In the genomic region with DNA sequence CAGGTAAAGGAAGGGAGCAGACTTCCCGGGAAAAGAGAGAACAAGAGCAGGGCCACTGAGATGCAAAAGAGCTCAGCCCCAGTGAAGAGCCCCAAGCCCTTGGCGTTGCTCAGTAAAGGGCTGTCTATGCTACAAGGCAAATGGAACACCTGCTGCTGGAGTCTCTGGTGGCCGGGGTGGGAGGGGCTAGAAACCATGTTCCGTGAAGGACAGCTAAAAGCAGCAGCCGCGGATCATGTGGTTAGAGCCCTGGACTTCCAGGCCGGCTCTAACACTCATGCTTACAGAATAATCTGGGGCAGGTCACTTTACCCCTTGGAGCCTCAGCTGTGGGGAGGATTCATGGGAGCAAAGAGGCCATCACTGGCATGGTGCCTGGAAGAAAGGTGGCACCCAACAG, we compare ENCODE assay signal across 9 cellular contexts. TPM values are rescaled to one million over a fixed set of nuclear protein-coding genes. Genes with fewer than 3 reads are reported as not detected.
DNase-seq lines count a peak whose midpoint lies in the region; ATAC-seq and TF ChIP-seq lines count a peak whose summit lies in the region.
"Had no signal": no experiment of that assay in that cellular context is flagged by ENCODE, and none has a peak within 500 bp of the region (broad histone marks: within the 10 kb centered on the region; RNA-seq: fewer than 3 reads in every experiment).

No MANE protein-coding gene starts in this region.

- H3K4me3 ChIP-seq in CD8-positive, alpha-beta memory T cell (ENCODE audit: low read length), result no peak overlapping the region
- peak overlapping the region; percentile 23 for H3K4me3 ChIP-seq in WI38 (ENCODE audit: low read depth, low read length)
- no peak overlapping the region for H3K4me3 ChIP-seq in thoracic aorta
- no peak overlapping the region for H3K4me3 ChIP-seq in heart right ventricle
- H3K4me3 ChIP-seq: cardiac muscle cell had no signal

- 47% methylated on average over 7 of the region's 7 CpGs for WGBS in heart right ventricle, 2 donors

- CTCF ChIA-PET in CD8-positive, alpha-beta memory T cell (lab: Charles Lee), result interaction anchor here (1.0 to 2.8 kb wide), 4 partner anchors 9 to 182 kb away, joined by 4 to 9 read pairs (median 6); no protein-coding TSS in a partner anchor

- peak; percentile 66 for ATAC-seq in GM19397 (IDR thresholded peaks at IDR 0.05; ENCODE audit: unreplicated experiment)
- ATAC-seq in thoracic aorta (ENCODE audit: insufficient number of reproducible peaks, low FRiP score, low read depth), result no peak
- no peak for ATAC-seq in heart right ventricle

- H3K27me3 Mint-ChIP-seq in CD8-positive, alpha-beta memory T cell, result no peaks in the 10 kb centered on the region

- H3K4me1 Mint-ChIP-seq in CD8-positive, alpha-beta memory T cell, result peaks cover 5 to 9% (median 5%) of the 10 kb centered on the region in 3 donors

- peaks cover 0 to 78% (median 9%) of the 10 kb centered on the region in 3 donors for H3K36me3 Mint-ChIP-seq in CD8-positive, alpha-beta memory T cell

- H3K27ac Mint-ChIP-seq in CD8-positive, alpha-beta memory T cell, result peak overlapping the region in 5 of 8 donors; percentile 27 to 66 (median 48)

- POLR2A ChIA-PET in CD8-positive, alpha-beta memory T cell (lab: Charles Lee), result no interaction called here

- H3K27me3 ChIP-seq in CD8-positive, alpha-beta memory T cell (ENCODE audit: insufficient read depth, low read length, poor library complexity, severe bottlenecking), result no peaks in the 10 kb centered on the region
- no peaks in the 10 kb centered on the region for H3K27me3 ChIP-seq in thoracic aorta (replicated peaks; ENCODE audit: insufficient read depth)
- H3K27me3 ChIP-seq in heart right ventricle, result no peaks in the 10 kb centered on the region
- H3K27me3 ChIP-seq: cardiac muscle cell had no signal

- TF ChIP-seq CTCF in WI38 (IDR thresholded peaks at IDR 0.05; ENCODE audit: low read depth, low read length) (no peak), thoracic aorta (IDR thresholded peaks at IDR 0.05) (no peak), heart right ventricle (IDR thresholded peaks at IDR 0.05) (no peak)

- DNase-seq in CD8-positive, alpha-beta memory T cell, result no peak
- DNase-seq in LHCN-M2 (ENCODE audit: low read depth) (peak; percentile 73), thoracic aorta (ENCODE audit: low spot score) (no peak), heart right ventricle (no peak), HuH-7.5 (ENCODE audit: low spot score) (no peak), occipital lobe (lab: John Stamatoyannopoulos, UW) (no peak)

- no peak overlapping the region for H3K4me3 Mint-ChIP-seq in CD8-positive, alpha-beta memory T cell

- H3K4me1 ChIP-seq in CD8-positive, alpha-beta memory T cell (ENCODE audit: insufficient read depth, low read length), result no peaks in the 10 kb centered on the region
- peaks cover 12 to 13% of the 10 kb centered on the region in 2 donors for H3K4me1 ChIP-seq in thoracic aorta (ENCODE audit: control insufficient read depth in 1 of 2, low read depth in 2 of 2)
- peaks cover 0 to 29% (median 11%) of the 10 kb centered on the region in 9 donors for H3K4me1 ChIP-seq in heart right ventricle

- no peak overlapping the region for H3K27ac ChIP-seq in CD8-positive, alpha-beta memory T cell (ENCODE audit: low read depth, low read length)
- H3K27ac ChIP-seq in thoracic aorta (peak overlapping the region; percentile 5 to 48), heart right ventricle (peak overlapping the region in 2 of 10 donors; percentile 19 to 79)
- H3K27ac ChIP-seq: cardiac muscle cell had no signal

- intact Hi-C loops in heart right ventricle (cut with DNase I), result loop anchor here in 1 of 10 donors (5.0 kb wide), 1 partner anchor 68 kb away; no protein-coding TSS in a partner anchor

- H3K36me3 ChIP-seq in CD8-positive, alpha-beta memory T cell (ENCODE audit: insufficient read depth, low read length), result peaks cover 7% of the 10 kb centered on the region
- H3K36me3 ChIP-seq in thoracic aorta (no peaks in the 10 kb centered on the region), heart right ventricle (peaks cover 0 to 20% (median 0%) of the 10 kb centered on the region in 9 donors)
- H3K36me3 ChIP-seq: cardiac muscle cell had no signal

- H3K9me3 Mint-ChIP-seq in CD8-positive, alpha-beta memory T cell, result no peaks in the 10 kb centered on the region

- no peaks in the 10 kb centered on the region for H3K9me3 ChIP-seq in CD8-positive, alpha-beta memory T cell (ENCODE audit: low read length)
- no peaks in the 10 kb centered on the region for H3K9me3 ChIP-seq in thoracic aorta
- H3K9me3 ChIP-seq in heart right ventricle, result no peaks in the 10 kb centered on the region

RNA-seq across cellular contexts. Expression of a gene that starts 17.8 kb away (rescaled TPM):
- total RNA-seq in CD8-positive, alpha-beta memory T cell, result 10 to 100 TPM; 46.7 to 47.9 TPM
- polyA plus RNA-seq in CD8-positive, alpha-beta memory T cell, result 8.5 TPM
- total RNA-seq in LHCN-M2 (2014; rRNA removed) (0.06 TPM in 1 of 2 replicates, not detected in the other), thoracic aorta (1 to 10 TPM in 1 of 2 donors, under 1 TPM in 1; 0.85 to 5.8 TPM), heart right ventricle (1 to 10 TPM in 1 of 10 donors, under 1 TPM in 9; 0.51 to 3.8 (median 0.70) TPM), occipital lobe (3.0 TPM)
- 0.67 TPM for polyA plus RNA-seq in LHCN-M2 (2012)
- under 1 TPM; 0.28 to 0.37 TPM for polyA plus RNA-seq in heart right ventricle
- total RNA-seq: cardiac muscle cell had no signal

RNA-seq across cellular contexts. Expression of a gene that starts 38.4 kb away (rescaled TPM):
- 10 to 100 TPM; 18.8 to 21.9 TPM for total RNA-seq in CD8-positive, alpha-beta memory T cell
- 24.9 TPM for polyA plus RNA-seq in CD8-positive, alpha-beta memory T cell
- total RNA-seq in LHCN-M2 (2014; rRNA removed), result 23.3 and 26.2 TPM in 2 replicates
- 10.9 TPM for polyA plus RNA-seq in LHCN-M2 (2012)
- total RNA-seq in thoracic aorta, result 10 to 100 TPM; 20.4 to 24.2 TPM
- total RNA-seq in heart right ventricle, result 10 to 100 TPM in 2 of 10 donors, 1 to 10 TPM in 8; 5.0 to 11.1 (median 8.1) TPM
- polyA plus RNA-seq in heart right ventricle, result 1 to 10 TPM; 3.4 to 5.8 TPM
- 11.1 TPM for total RNA-seq in occipital lobe

RNA-seq across cellular contexts. Expression of a gene that starts 44.4 kb away (rescaled TPM):
- under 1 TPM; 0.31 to 0.39 TPM for total RNA-seq in CD8-positive, alpha-beta memory T cell
- polyA plus RNA-seq in CD8-positive, alpha-beta memory T cell, result not detected
- total RNA-seq in LHCN-M2 (2014; rRNA removed) (0.06 TPM in 2 replicates), thoracic aorta (10 to 100 TPM; 22.3 to 24.8 TPM), heart right ventricle (1 to 10 TPM; 1.2 to 9.3 (median 3.0) TPM), occipital lobe (20.0 TPM)
- polyA plus RNA-seq in LHCN-M2 (2012), result 0.06 TPM
- 1 to 10 TPM in 1 of 2 donors, under 1 TPM in 1; 0.35 to 1.4 TPM for polyA plus RNA-seq in heart right ventricle

Comparison
In these comparisons a context has a peak if more than half of its experiments do, and no peak if none do; other contexts are left out.
1. RNA of a gene that starts 17.8 kb away (total RNA-seq): 46.7 to 47.9 TPM in CD8-positive, alpha-beta memory T cell; 0.85 to 5.8 TPM in thoracic aorta, 3.0 TPM in occipital lobe (single experiment), 0.51 to 3.8 TPM in heart right ventricle and 0.06 TPM in LHCN-M2; every median in the first group is over 4 times any median in the second.